4 cellular contexts compared by ENCODE assay signal in the genomic region with DNA sequence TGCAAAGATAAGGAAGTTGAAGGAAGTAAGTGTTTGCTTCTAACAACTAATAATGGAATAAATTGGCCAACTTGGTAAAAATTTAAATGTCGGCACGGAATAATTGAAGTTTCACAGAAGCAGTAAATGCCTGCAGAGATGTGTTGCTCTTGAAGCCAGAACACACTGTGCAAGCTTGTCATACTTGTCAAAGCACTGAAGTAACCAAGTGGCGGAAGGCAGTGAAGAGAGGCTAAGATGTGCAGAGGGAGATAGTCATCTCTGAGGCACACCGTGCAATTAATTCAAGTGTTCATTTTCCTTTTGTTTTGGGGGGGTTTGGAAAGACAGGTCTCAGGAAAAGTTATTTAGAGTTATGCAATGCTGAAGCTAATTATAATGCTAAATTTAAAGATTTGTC. TPM values are rescaled to one million over a fixed set of nuclear protein-coding genes. Genes with fewer than 3 reads are reported as not detected.
"Had no signal": no experiment of that assay in that cellular context is flagged by ENCODE, and none has a peak within 500 bp of the region (broad histone marks: within the 10 kb centered on the region; RNA-seq: fewer than 3 reads in every experiment).

No MANE protein-coding gene starts in this region.

- H3K4me3 ChIP-seq: GM12878 had no signal

- DNase-seq: GDM1, GF-D8 had no signal

- ATAC-seq: GM12878 had no signal

RNA-seq across cellular contexts. Expression of a gene that starts 5.2 kb away (rescaled TPM):
- total RNA-seq: G401, GM12878 had no signal
- polyA plus RNA-seq: GM12878 had no signal

RNA-seq across cellular contexts. Expression of a gene that starts 50.6 kb away (rescaled TPM):
- total RNA-seq: G401, GM12878 had no signal
